ENCODE assay signal across 9 cellular contexts in genomic region chr19:51195616-51196015, GRCh38. TPM values are rescaled to one million over a fixed set of nuclear protein-coding genes. Genes with fewer than 3 reads are reported as not detected.
"Had no signal": no experiment of that assay in that cellular context is flagged by ENCODE, and none has a peak within 500 bp of the region (broad histone marks: within the 10 kb centered on the region; RNA-seq: fewer than 3 reads in every experiment).

No MANE protein-coding gene starts in this region.

- H3K4me3 Mint-ChIP-seq: HFFc6, IgD-negative memory B cell had no signal

- H3K36me3 ChIP-seq: HAP-1 had no signal

- H3K27ac ChIP-seq: GM23248, HL-60 had no signal

- H3K9me3 ChIP-seq: HAP-1 had no signal

- FAIRE-seq: HepG2 had no signal

- DNase-seq: GM23248, GOT3, H7, HFFc6 had no signal

- H3K36me3 Mint-ChIP-seq: IgD-negative memory B cell had no signal

- H3K4me1 Mint-ChIP-seq: IgD-negative memory B cell had no signal

- H3K9me3 Mint-ChIP-seq: IgD-negative memory B cell had no signal

- H3K9ac ChIP-seq: GM23248 had no signal

- H3K27ac Mint-ChIP-seq: HFFc6, IgD-negative memory B cell had no signal

- H3K4me3 ChIP-seq: GM23248, HAP-1 had no signal

- H2AFZ ChIP-seq: GM23248 had no signal

- H3K4me1 ChIP-seq: HAP-1 had no signal

- ATAC-seq: HepG2 had no signal

RNA-seq across cellular contexts. Expression of gene CD33, which starts 29.3 kb away (rescaled TPM):
- total RNA-seq: GM23248, HFFc6 had no signal
- polyA plus RNA-seq: HepG2 had no signal

RNA-seq across cellular contexts. Expression of gene SIGLEC7, which starts 53.5 kb away (rescaled TPM):
- total RNA-seq: GM23248, H7, HepG2, HFFc6, HT1080 had no signal
- polyA plus RNA-seq: GM23248, HepG2, IgD-negative memory B cell had no signal

RNA-seq across cellular contexts. Expression of gene SIGLECL1, which starts 55.3 kb away (rescaled TPM):
- total RNA-seq: GM23248, H7, HepG2, HFFc6, HT1080 had no signal
- polyA plus RNA-seq: GM23248, HepG2, IgD-negative memory B cell had no signal
